Comparison of ENCODE assay signal across 1 cellular context in the genomic region with DNA sequence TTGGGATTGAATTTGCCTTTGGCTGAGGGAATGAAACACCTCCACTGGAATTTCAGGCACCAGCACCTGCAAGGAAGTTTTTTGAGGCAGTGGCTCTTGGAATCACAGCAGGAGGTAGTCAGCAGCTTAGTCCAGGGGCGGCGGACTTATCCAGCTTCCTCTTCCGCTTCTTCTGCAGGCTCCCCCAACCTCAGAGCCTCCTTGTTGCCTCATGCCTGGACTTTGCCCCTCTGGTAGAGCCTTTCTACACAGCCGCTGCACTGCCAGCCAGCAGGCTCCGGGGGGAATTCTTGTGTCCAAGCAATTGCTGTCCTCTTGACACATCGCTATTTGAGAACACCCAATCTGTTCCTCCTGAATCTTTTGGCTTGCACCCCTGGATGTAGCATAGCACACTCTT.
TF ChIP-seq lines count a peak whose summit lies in the region.

No MANE protein-coding gene starts in this region.

TF ChIP-seq in HepG2, 621 proteins besides CTCF, POLR2A, EP300 and RAD21 (continues in another document):
- peak; percentile 52; the same call in 1 of the 2 replicates for TF ChIP-seq ZNF441 (CRISPR knock-in tag; IDR thresholded peaks at IDR 0.05; ENCODE audit: borderline replicate concordance)
- TF ChIP-seq ZNF747 (CRISPR knock-in tag; IDR thresholded peaks at IDR 0.05; ENCODE audit: borderline replicate concordance): no peak
- no peak for TF ChIP-seq HES4 (CRISPR knock-in tag; IDR thresholded peaks at IDR 0.05; ENCODE audit: borderline replicate concordance)
- TF ChIP-seq ZNF577 (CRISPR knock-in tag; IDR thresholded peaks at IDR 0.05; ENCODE audit: borderline replicate concordance, low read depth): no peak
- TF ChIP-seq ZNF670 (CRISPR knock-in tag; IDR thresholded peaks at IDR 0.05; ENCODE audit: borderline replicate concordance): no peak
- no peak for TF ChIP-seq ZNF121 (CRISPR knock-in tag; IDR thresholded peaks at IDR 0.05)
- TF ChIP-seq ZNF766 (CRISPR knock-in tag; IDR thresholded peaks at IDR 0.05; ENCODE audit: borderline replicate concordance): no peak
- TF ChIP-seq, protein P1, sequence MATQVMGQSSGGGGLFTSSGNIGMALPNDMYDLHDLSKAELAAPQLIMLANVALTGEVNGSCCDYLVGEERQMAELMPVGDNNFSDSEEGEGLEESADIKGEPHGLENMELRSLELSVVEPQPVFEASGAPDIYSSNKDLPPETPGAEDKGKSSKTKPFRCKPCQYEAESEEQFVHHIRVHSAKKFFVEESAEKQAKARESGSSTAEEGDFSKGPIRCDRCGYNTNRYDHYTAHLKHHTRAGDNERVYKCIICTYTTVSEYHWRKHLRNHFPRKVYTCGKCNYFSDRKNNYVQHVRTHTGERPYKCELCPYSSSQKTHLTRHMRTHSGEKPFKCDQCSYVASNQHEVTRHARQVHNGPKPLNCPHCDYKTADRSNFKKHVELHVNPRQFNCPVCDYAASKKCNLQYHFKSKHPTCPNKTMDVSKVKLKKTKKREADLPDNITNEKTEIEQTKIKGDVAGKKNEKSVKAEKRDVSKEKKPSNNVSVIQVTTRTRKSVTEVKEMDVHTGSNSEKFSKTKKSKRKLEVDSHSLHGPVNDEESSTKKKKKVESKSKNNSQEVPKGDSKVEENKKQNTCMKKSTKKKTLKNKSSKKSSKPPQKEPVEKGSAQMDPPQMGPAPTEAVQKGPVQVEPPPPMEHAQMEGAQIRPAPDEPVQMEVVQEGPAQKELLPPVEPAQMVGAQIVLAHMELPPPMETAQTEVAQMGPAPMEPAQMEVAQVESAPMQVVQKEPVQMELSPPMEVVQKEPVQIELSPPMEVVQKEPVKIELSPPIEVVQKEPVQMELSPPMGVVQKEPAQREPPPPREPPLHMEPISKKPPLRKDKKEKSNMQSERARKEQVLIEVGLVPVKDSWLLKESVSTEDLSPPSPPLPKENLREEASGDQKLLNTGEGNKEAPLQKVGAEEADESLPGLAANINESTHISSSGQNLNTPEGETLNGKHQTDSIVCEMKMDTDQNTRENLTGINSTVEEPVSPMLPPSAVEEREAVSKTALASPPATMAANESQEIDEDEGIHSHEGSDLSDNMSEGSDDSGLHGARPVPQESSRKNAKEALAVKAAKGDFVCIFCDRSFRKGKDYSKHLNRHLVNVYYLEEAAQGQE (IDR thresholded peaks at IDR 0.05; ENCODE audit: borderline replicate concordance in 1 of 2, low read depth in 1 of 2, low read length in 2 of 2): 0 out of 4 replicates have a peak, but pooled peaks of 1 of the 2 experiments have one; percentile 17
- TF ChIP-seq, protein P2, sequence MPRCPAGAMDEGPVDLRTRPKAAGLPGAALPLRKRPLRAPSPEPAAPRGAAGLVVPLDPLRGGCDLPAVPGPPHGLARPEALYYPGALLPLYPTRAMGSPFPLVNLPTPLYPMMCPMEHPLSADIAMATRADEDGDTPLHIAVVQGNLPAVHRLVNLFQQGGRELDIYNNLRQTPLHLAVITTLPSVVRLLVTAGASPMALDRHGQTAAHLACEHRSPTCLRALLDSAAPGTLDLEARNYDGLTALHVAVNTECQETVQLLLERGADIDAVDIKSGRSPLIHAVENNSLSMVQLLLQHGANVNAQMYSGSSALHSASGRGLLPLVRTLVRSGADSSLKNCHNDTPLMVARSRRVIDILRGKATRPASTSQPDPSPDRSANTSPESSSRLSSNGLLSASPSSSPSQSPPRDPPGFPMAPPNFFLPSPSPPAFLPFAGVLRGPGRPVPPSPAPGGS (CRISPR knock-in tag; IDR thresholded peaks at IDR 0.05): no peak
- TF ChIP-seq PCBP1 (IDR thresholded peaks at IDR 0.05; ENCODE audit: borderline replicate concordance, low read depth, low read length): no peak
- TF ChIP-seq, protein P3, sequence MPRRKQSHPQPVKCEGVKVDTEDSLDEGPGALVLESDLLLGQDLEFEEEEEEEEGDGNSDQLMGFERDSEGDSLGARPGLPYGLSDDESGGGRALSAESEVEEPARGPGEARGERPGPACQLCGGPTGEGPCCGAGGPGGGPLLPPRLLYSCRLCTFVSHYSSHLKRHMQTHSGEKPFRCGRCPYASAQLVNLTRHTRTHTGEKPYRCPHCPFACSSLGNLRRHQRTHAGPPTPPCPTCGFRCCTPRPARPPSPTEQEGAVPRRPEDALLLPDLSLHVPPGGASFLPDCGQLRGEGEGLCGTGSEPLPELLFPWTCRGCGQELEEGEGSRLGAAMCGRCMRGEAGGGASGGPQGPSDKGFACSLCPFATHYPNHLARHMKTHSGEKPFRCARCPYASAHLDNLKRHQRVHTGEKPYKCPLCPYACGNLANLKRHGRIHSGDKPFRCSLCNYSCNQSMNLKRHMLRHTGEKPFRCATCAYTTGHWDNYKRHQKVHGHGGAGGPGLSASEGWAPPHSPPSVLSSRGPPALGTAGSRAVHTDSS (CRISPR knock-in tag; conservative IDR thresholded peaks at IDR 0.05): 0 out of 2 replicates have a peak, but pooled peaks have one; percentile 34
- no peak for TF ChIP-seq ZNF883 (CRISPR knock-in tag; IDR thresholded peaks at IDR 0.05; ENCODE audit: not compliant biosample characterization)
- TF ChIP-seq ZNF331 (CRISPR knock-in tag; IDR thresholded peaks at IDR 0.05): peak; percentile 63; the same call in 1 of the 2 replicates
- TF ChIP-seq NONO (IDR thresholded peaks at IDR 0.05): no peak
- TF ChIP-seq NONO (CRISPR knock-in tag; conservative IDR thresholded peaks at IDR 0.05): 0 out of 2 replicates have a peak, but pooled peaks have one; percentile 36
- TF ChIP-seq, protein P4, sequence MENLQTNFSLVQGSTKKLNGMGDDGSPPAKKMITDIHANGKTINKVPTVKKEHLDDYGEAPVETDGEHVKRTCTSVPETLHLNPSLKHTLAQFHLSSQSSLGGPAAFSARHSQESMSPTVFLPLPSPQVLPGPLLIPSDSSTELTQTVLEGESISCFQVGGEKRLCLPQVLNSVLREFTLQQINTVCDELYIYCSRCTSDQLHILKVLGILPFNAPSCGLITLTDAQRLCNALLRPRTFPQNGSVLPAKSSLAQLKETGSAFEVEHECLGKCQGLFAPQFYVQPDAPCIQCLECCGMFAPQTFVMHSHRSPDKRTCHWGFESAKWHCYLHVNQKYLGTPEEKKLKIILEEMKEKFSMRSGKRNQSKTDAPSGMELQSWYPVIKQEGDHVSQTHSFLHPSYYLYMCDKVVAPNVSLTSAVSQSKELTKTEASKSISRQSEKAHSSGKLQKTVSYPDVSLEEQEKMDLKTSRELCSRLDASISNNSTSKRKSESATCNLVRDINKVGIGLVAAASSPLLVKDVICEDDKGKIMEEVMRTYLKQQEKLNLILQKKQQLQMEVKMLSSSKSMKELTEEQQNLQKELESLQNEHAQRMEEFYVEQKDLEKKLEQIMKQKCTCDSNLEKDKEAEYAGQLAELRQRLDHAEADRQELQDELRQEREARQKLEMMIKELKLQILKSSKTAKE (CRISPR knock-in tag; IDR thresholded peaks at IDR 0.05; ENCODE audit: borderline replicate concordance): no peak
- TF ChIP-seq, protein P5, sequence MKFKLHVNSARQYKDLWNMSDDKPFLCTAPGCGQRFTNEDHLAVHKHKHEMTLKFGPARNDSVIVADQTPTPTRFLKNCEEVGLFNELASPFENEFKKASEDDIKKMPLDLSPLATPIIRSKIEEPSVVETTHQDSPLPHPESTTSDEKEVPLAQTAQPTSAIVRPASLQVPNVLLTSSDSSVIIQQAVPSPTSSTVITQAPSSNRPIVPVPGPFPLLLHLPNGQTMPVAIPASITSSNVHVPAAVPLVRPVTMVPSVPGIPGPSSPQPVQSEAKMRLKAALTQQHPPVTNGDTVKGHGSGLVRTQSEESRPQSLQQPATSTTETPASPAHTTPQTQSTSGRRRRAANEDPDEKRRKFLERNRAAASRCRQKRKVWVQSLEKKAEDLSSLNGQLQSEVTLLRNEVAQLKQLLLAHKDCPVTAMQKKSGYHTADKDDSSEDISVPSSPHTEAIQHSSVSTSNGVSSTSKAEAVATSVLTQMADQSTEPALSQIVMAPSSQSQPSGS (CRISPR knock-in tag; IDR thresholded peaks at IDR 0.05): 0 out of 2 replicates have a peak, but pooled peaks have one; percentile 43
- no peak for TF ChIP-seq ZNF33B (CRISPR knock-in tag; IDR thresholded peaks at IDR 0.05)
- TF ChIP-seq IRF2 (CRISPR knock-in tag; IDR thresholded peaks at IDR 0.05): peak; percentile 37; the same call in 1 of the 2 replicates
- no peak for TF ChIP-seq RFX1 (IDR thresholded peaks at IDR 0.05)
- TF ChIP-seq SPEN (CRISPR knock-in tag; IDR thresholded peaks at IDR 0.05; ENCODE audit: low read depth): 0 out of 2 replicates have a peak, but pooled peaks have one; percentile 44
- TF ChIP-seq ZNF160 (CRISPR knock-in tag; IDR thresholded peaks at IDR 0.05): no peak
- no peak for TF ChIP-seq ZFP36L1 (CRISPR knock-in tag; IDR thresholded peaks at IDR 0.05)
- TF ChIP-seq ERF (CRISPR knock-in tag; IDR thresholded peaks at IDR 0.05): 0 out of 2 replicates have a peak, but pooled peaks have one; percentile 34
- TF ChIP-seq AGO1 (IDR thresholded peaks at IDR 0.05; ENCODE audit: low read depth, low read length, poor library complexity, severe bottlenecking): no peak
- TF ChIP-seq SATB2 (CRISPR knock-in tag; IDR thresholded peaks at IDR 0.05): no peak
- TF ChIP-seq, protein P6, sequence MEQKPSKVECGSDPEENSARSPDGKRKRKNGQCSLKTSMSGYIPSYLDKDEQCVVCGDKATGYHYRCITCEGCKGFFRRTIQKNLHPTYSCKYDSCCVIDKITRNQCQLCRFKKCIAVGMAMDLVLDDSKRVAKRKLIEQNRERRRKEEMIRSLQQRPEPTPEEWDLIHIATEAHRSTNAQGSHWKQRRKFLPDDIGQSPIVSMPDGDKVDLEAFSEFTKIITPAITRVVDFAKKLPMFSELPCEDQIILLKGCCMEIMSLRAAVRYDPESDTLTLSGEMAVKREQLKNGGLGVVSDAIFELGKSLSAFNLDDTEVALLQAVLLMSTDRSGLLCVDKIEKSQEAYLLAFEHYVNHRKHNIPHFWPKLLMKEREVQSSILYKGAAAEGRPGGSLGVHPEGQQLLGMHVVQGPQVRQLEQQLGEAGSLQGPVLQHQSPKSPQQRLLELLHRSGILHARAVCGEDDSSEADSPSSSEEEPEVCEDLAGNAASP (CRISPR knock-in tag; IDR thresholded peaks at IDR 0.05; ENCODE audit: borderline replicate concordance): no peak
- TF ChIP-seq TGIF2 (CRISPR knock-in tag; IDR thresholded peaks at IDR 0.05): peak; percentile 45; the same call in 1 of the 2 replicates
- no peak for TF ChIP-seq BHLHE40 (IDR thresholded peaks at IDR 0.05; ENCODE audit: low read length)
- no peak for TF ChIP-seq KLF6 (CRISPR knock-in tag; IDR thresholded peaks at IDR 0.05)
- peak; percentile 51; the same call in 1 of the 2 replicates for TF ChIP-seq PITX1 (CRISPR knock-in tag; IDR thresholded peaks at IDR 0.05)
- no peak for TF ChIP-seq SRF (IDR thresholded peaks at IDR 0.05; ENCODE audit: low read depth, low read length)
- no peak for TF ChIP-seq DR1 (CRISPR knock-in tag; IDR thresholded peaks at IDR 0.05)
- TF ChIP-seq, protein P7, sequence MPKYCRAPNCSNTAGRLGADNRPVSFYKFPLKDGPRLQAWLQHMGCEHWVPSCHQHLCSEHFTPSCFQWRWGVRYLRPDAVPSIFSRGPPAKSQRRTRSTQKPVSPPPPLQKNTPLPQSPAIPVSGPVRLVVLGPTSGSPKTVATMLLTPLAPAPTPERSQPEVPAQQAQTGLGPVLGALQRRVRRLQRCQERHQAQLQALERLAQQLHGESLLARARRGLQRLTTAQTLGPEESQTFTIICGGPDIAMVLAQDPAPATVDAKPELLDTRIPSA (CRISPR knock-in tag; IDR thresholded peaks at IDR 0.05; ENCODE audit: borderline replicate concordance): no peak
- no peak for TF ChIP-seq ZFP36 (IDR thresholded peaks at IDR 0.05; ENCODE audit: borderline replicate concordance, low read depth, low read length, partially characterized antibody)
- TF ChIP-seq ZNF446 (CRISPR knock-in tag; IDR thresholded peaks at IDR 0.05): no peak
- TF ChIP-seq ISL2 (CRISPR knock-in tag; IDR thresholded peaks at IDR 0.05): peak; percentile 39; the same call in 1 of the 2 replicates
- TF ChIP-seq GATAD2A (CRISPR knock-in tag; IDR thresholded peaks at IDR 0.05): peak; percentile 91
- TF ChIP-seq, protein P8, sequence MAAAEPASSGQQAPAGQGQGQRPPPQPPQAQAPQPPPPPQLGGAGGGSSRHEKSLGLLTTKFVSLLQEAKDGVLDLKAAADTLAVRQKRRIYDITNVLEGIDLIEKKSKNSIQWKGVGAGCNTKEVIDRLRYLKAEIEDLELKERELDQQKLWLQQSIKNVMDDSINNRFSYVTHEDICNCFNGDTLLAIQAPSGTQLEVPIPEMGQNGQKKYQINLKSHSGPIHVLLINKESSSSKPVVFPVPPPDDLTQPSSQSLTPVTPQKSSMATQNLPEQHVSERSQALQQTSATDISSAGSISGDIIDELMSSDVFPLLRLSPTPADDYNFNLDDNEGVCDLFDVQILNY (CRISPR knock-in tag; conservative IDR thresholded peaks at IDR 0.05): no peak
- no peak for TF ChIP-seq TBL1XR1 (IDR thresholded peaks at IDR 0.05; ENCODE audit: borderline replicate concordance, low read length, partially characterized antibody)
- TF ChIP-seq, protein P9, sequence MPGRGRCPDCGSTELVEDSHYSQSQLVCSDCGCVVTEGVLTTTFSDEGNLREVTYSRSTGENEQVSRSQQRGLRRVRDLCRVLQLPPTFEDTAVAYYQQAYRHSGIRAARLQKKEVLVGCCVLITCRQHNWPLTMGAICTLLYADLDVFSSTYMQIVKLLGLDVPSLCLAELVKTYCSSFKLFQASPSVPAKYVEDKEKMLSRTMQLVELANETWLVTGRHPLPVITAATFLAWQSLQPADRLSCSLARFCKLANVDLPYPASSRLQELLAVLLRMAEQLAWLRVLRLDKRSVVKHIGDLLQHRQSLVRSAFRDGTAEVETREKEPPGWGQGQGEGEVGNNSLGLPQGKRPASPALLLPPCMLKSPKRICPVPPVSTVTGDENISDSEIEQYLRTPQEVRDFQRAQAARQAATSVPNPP (CRISPR knock-in tag; IDR thresholded peaks at IDR 0.05): no peak
- no peak for TF ChIP-seq NFRKB (IDR thresholded peaks at IDR 0.05)
- TF ChIP-seq ZNF343 (CRISPR knock-in tag; IDR thresholded peaks at IDR 0.05): no peak
- TF ChIP-seq ZFP82 (CRISPR knock-in tag; IDR thresholded peaks at IDR 0.05; ENCODE audit: borderline replicate concordance): no peak
- TF ChIP-seq SP2 (CRISPR knock-in tag; IDR thresholded peaks at IDR 0.05): no peak
- no peak for TF ChIP-seq ZNF34 (CRISPR knock-in tag; IDR thresholded peaks at IDR 0.05; ENCODE audit: borderline replicate concordance)
- TF ChIP-seq TEAD3 (CRISPR knock-in tag; optimal IDR thresholded peaks at IDR 0.05; ENCODE audit: borderline replicate concordance): peak; percentile 51
- no peak for TF ChIP-seq KLF9 (CRISPR knock-in tag; IDR thresholded peaks at IDR 0.05; ENCODE audit: low read depth)
- TF ChIP-seq CHD4 (IDR thresholded peaks at IDR 0.05; ENCODE audit: borderline replicate concordance, low read length): no peak
- 0 out of 2 replicates have a peak, but pooled peaks have one; percentile 33 for TF ChIP-seq BORCS8-MEF2B (CRISPR knock-in tag; IDR thresholded peaks at IDR 0.05)
- TF ChIP-seq, protein P10, sequence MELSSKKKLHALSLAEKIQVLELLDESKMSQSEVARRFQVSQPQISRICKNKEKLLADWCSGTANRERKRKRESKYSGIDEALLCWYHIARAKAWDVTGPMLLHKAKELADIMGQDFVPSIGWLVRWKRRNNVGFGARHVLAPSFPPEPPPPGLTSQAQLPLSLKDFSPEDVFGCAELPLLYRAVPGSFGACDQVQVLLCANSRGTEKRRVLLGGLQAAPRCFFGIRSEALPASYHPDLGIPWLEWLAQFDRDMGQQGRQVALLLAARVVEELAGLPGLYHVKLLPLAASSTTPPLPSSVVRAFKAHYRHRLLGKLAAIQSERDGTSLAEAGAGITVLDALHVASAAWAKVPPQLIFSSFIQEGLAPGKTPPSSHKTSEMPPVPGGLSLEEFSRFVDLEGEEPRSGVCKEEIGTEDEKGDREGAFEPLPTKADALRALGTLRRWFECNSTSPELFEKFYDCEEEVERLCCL (CRISPR knock-in tag; IDR thresholded peaks at IDR 0.05; ENCODE audit: borderline replicate concordance): no peak
